1 cellular context compared by ENCODE assay signal in genomic region chr16:1278456-1278855, GRCh38.
TF ChIP-seq lines count a peak whose summit lies in the region.

No MANE protein-coding gene starts in this region.

TF ChIP-seq in HepG2, 621 proteins besides CTCF, POLR2A, EP300 and RAD21:
- TF ChIP-seq ZFP1 (CRISPR knock-in tag; IDR thresholded peaks at IDR 0.05), result no peak
- TF ChIP-seq ZNF781 (CRISPR knock-in tag; IDR thresholded peaks at IDR 0.05; ENCODE audit: borderline replicate concordance, not compliant biosample characterization), result no peak
- TF ChIP-seq, protein P1, sequence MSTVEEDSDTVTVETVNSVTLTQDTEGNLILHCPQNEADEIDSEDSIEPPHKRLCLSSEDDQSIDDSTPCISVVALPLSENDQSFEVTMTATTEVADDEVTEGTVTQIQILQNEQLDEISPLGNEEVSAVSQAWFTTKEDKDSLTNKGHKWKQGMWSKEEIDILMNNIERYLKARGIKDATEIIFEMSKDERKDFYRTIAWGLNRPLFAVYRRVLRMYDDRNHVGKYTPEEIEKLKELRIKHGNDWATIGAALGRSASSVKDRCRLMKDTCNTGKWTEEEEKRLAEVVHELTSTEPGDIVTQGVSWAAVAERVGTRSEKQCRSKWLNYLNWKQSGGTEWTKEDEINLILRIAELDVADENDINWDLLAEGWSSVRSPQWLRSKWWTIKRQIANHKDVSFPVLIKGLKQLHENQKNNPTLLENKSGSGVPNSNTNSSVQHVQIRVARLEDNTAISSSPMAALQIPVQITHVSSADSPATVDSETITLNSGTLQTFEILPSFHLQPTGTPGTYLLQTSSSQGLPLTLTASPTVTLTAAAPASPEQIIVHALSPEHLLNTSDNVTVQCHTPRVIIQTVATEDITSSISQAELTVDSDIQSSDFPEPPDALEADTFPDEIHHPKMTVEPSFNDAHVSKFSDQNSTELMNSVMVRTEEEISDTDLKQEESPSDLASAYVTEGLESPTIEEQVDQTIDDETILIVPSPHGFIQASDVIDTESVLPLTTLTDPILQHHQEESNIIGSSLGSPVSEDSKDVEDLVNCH (CRISPR knock-in tag; IDR thresholded peaks at IDR 0.05), result no peak
- no peak for TF ChIP-seq RFX3 (CRISPR knock-in tag; IDR thresholded peaks at IDR 0.05)
- no peak for TF ChIP-seq THAP7 (CRISPR knock-in tag; IDR thresholded peaks at IDR 0.05)
- TF ChIP-seq ZNF274 (CRISPR knock-in tag; IDR thresholded peaks at IDR 0.05), result no peak
- TF ChIP-seq, protein P2, sequence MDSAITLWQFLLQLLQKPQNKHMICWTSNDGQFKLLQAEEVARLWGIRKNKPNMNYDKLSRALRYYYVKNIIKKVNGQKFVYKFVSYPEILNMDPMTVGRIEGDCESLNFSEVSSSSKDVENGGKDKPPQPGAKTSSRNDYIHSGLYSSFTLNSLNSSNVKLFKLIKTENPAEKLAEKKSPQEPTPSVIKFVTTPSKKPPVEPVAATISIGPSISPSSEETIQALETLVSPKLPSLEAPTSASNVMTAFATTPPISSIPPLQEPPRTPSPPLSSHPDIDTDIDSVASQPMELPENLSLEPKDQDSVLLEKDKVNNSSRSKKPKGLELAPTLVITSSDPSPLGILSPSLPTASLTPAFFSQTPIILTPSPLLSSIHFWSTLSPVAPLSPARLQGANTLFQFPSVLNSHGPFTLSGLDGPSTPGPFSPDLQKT (CRISPR knock-in tag; IDR thresholded peaks at IDR 0.05; ENCODE audit: borderline replicate concordance), result no peak
- no peak for TF ChIP-seq NR2C2 (CRISPR knock-in tag; IDR thresholded peaks at IDR 0.05; ENCODE audit: borderline replicate concordance)
- TF ChIP-seq CC2D1A (CRISPR knock-in tag; IDR thresholded peaks at IDR 0.05), result no peak
- TF ChIP-seq AKNA (CRISPR knock-in tag; IDR thresholded peaks at IDR 0.05; ENCODE audit: borderline replicate concordance), result no peak
- no peak for TF ChIP-seq KDM1A (CRISPR knock-in tag; IDR thresholded peaks at IDR 0.05)
- TF ChIP-seq, protein P3, sequence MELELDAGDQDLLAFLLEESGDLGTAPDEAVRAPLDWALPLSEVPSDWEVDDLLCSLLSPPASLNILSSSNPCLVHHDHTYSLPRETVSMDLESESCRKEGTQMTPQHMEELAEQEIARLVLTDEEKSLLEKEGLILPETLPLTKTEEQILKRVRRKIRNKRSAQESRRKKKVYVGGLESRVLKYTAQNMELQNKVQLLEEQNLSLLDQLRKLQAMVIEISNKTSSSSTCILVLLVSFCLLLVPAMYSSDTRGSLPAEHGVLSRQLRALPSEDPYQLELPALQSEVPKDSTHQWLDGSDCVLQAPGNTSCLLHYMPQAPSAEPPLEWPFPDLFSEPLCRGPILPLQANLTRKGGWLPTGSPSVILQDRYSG (CRISPR knock-in tag; IDR thresholded peaks at IDR 0.05), result no peak
- TF ChIP-seq CHCHD3 (CRISPR knock-in tag; IDR thresholded peaks at IDR 0.05), result no peak
- TF ChIP-seq ZFX (CRISPR knock-in tag; IDR thresholded peaks at IDR 0.05; ENCODE audit: low read depth), result no peak
- no peak for TF ChIP-seq ATRX (CRISPR knock-in tag; IDR thresholded peaks at IDR 0.05; ENCODE audit: borderline replicate concordance)
- no peak for TF ChIP-seq ZNF317 (CRISPR knock-in tag; IDR thresholded peaks at IDR 0.05)
- TF ChIP-seq DZIP1 (CRISPR knock-in tag; IDR thresholded peaks at IDR 0.05), result no peak
- no peak for TF ChIP-seq TCF12 (IDR thresholded peaks at IDR 0.05)
- no peak for TF ChIP-seq TCF12 (CRISPR knock-in tag; IDR thresholded peaks at IDR 0.05)
- no peak for TF ChIP-seq ZNF207 (IDR thresholded peaks at IDR 0.05; ENCODE audit: borderline replicate concordance)
- TF ChIP-seq, protein P4, sequence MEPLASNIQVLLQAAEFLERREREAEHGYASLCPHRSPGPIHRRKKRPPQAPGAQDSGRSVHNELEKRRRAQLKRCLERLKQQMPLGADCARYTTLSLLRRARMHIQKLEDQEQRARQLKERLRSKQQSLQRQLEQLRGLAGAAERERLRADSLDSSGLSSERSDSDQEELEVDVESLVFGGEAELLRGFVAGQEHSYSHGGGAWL (CRISPR knock-in tag; IDR thresholded peaks at IDR 0.05), result no peak
